ENCODE assay signal across 1 cellular context in genomic region chr3:178078933-178079332, GRCh38.
A peak's percentile ranks its signal among the peaks of the same experiment; 100 is the strongest.
TF ChIP-seq lines count a peak whose summit lies in the region.

No MANE protein-coding gene starts in this region.

TF ChIP-seq in endothelial cell of umbilical vein, 7 proteins besides CTCF, POLR2A, EP300 and RAD21 (continued from another document):
- TF ChIP-seq GATA2 (IDR thresholded peaks at IDR 0.05; ENCODE audit: insufficient read depth, insufficient read length, low read depth, low read length) = peak; percentile 33
